Comparison of ENCODE assay signal across 17 cellular contexts in genomic region chr1:161886589-161886988, GRCh38.
DNase-seq lines count a peak whose midpoint lies in the region; ATAC-seq, FAIRE-seq and TF ChIP-seq lines count a peak whose summit lies in the region.
"Had no signal": no experiment of that assay in that cellular context is flagged by ENCODE, and none has a peak within 500 bp of the region (broad histone marks: within the 10 kb centered on the region; RNA-seq: fewer than 3 reads in every experiment).

No MANE protein-coding gene starts in this region.

- no peak for TF ChIP-seq EP300 in H1 (IDR thresholded peaks at IDR 0.05; ENCODE audit: borderline replicate concordance in 1 of 2, low read depth in 2 of 2, low read length in 2 of 2)

- no peaks in the 10 kb centered on the region for H3K79me2 ChIP-seq in H1 (ENCODE audit: control insufficient read depth in 1 of 2, insufficient read depth in 2 of 2, low read length in 2 of 2)

- no peak overlapping the region for H3K4me2 ChIP-seq in H1 (ENCODE audit: insufficient read depth in 1 of 2, low read depth in 2 of 2, low read length in 2 of 2)

- H3K4me3 ChIP-seq in H1 (ENCODE audit: extremely low read depth in 1 of 4, insufficient read depth in 2 of 4, low read depth in 3 of 4, low read length in 4 of 4), result no peak overlapping the region
- no peak overlapping the region for H3K4me3 ChIP-seq in Peyer's patch

- no peak overlapping the region for H3K9ac ChIP-seq in H1 (replicated peaks in 1 of 4; ENCODE audit: extremely low read depth in 1 of 4, low read depth in 3 of 4, low read length in 3 of 4)

- H4K91ac ChIP-seq in H1 (replicated peaks; ENCODE audit: insufficient read length, low read length), result no peak overlapping the region

- H2BK20ac ChIP-seq in H1 (ENCODE audit: low read length), result no peak overlapping the region

- no peak overlapping the region for H2BK15ac ChIP-seq in H1 (ENCODE audit: low read length)

- ATAC-seq in GM18519 (IDR thresholded peaks at IDR 0.05; ENCODE audit: low FRiP score, unreplicated experiment), result no peak

- no peaks in the 10 kb centered on the region for H3K23me2 ChIP-seq in H1 (ENCODE audit: low read depth, low read length)

- no peak overlapping the region; the same call in 1 of the 2 replicates for H4K8ac ChIP-seq in H1 (ENCODE audit: extremely low read depth, insufficient read depth, low read length)

- DNase-seq in GM12891 (ENCODE audit: insufficient read length, low spot score), result no peak
- no peak for DNase-seq in HEK293T (ENCODE audit: extremely low spot score)
- DNase-seq in H1 (ENCODE audit: low read depth in 1 of 2, low spot score in 2 of 2), result no peak
- no peak for DNase-seq in GM20000 (ENCODE audit: low spot score)
- DNase-seq in Peyer's patch, result no peak
- DNase-seq: C1 segment of cervical spinal cord; Calu3; CD4-positive, alpha-beta memory T cell; COR-L47; DMS153; DND-41; GOT3; H7; HCEC 1CT; HFFc6 had no signal

- H3K9me3 ChIP-seq in H1 (ENCODE audit: insufficient read depth in 2 of 2, low read depth in 1 of 2, low read length in 1 of 2) (no peaks in the 10 kb centered on the region), Peyer's patch (no peaks in the 10 kb centered on the region)

- CTCF ChIA-PET in HEK293T (lab: Yijun Ruan, JAX) (no interaction called here), H1 (lab: Charles Lee; ENCODE audit: partially characterized antibody) (interaction anchor here (0.6 to 1.4 kb wide), 3 partner anchors 18 to 340 kb away, joined by 3 to 6 read pairs (median 5); no protein-coding TSS in a partner anchor)

- no peak for TF ChIP-seq RAD21 in H1 (IDR thresholded peaks at IDR 0.05 in 1 of 2, conservative IDR thresholded peaks at IDR 0.05 in 1 of 2; ENCODE audit: low read depth in 2 of 2, low read length in 2 of 2)

- H2AK5ac ChIP-seq in H1 (ENCODE audit: low read depth, low read length), result no peak overlapping the region

- no peak overlapping the region for H2AFZ ChIP-seq in H1 (ENCODE audit: low read length)

- H3K18ac ChIP-seq in H1 (ENCODE audit: extremely low read depth, low read length), result no peak overlapping the region

- peak; percentile 13 for FAIRE-seq in GM12891 (lab: Jason Lieb, UNC)
- peak; percentile 19 for FAIRE-seq in H1 (lab: Jason Lieb, UNC)
- FAIRE-seq: G401.6 had no signal

- POLR2A ChIA-PET in HEK293T (lab: Yijun Ruan, JAX) (no interaction called here), H1 (lab: Charles Lee; ENCODE audit: partially characterized antibody) (no interaction called here)

- H3K14ac ChIP-seq in H1 (ENCODE audit: insufficient read length), result no peak overlapping the region

- 95% methylated on average over 5 of the region's 5 CpGs; no CpG with 5 or more reads in 1 of the 2 experiments for WGBS in H1 (ENCODE audit: extremely low coverage in 1 of 2, insufficient coverage in 1 of 2, insufficient read length in 1 of 2, insufficient replicate concordance in 2 of 2, low coverage in 1 of 2, low lambda C conversion rate in 2 of 2, missing lambda C conversion rate in 1 of 2), 2 experiments

- no peak overlapping the region for H2BK120ac ChIP-seq in H1 (replicated peaks; ENCODE audit: low read depth, low read length)

- no peaks in the 10 kb centered on the region for H3K4me1 ChIP-seq in H1 (replicated peaks in 1 of 4; ENCODE audit: control insufficient read depth in 3 of 4, insufficient read depth in 4 of 4, low read length in 3 of 4)
- H3K4me1 ChIP-seq in Peyer's patch, result no peaks in the 10 kb centered on the region

- H2BK5ac ChIP-seq in H1 (ENCODE audit: low read depth, low read length), result no peak overlapping the region

- TF ChIP-seq CTCF in H1 (IDR thresholded peaks at IDR 0.05; ENCODE audit: control extremely low read depth in 1 of 3, insufficient read depth in 1 of 3, low read depth in 1 of 3, low read length in 3 of 3), result no peak
- no peak for TF ChIP-seq CTCF in GM20000 (IDR thresholded peaks at IDR 0.05; ENCODE audit: extremely low read depth, missing control alignments)
- no peak for TF ChIP-seq CTCF in Peyer's patch (IDR thresholded peaks at IDR 0.05)

- peaks cover 0 to 3% of the 10 kb centered on the region in 2 experiments for H4K20me1 ChIP-seq in H1 (replicated peaks in 1 of 2; ENCODE audit: control insufficient read depth in 1 of 2, insufficient read depth in 2 of 2, low read length in 2 of 2)

- no peak overlapping the region for H3K23ac ChIP-seq in H1 (ENCODE audit: insufficient read length)

- H3K36me3 ChIP-seq in H1 (ENCODE audit: control insufficient read depth in 2 of 4, insufficient read depth in 4 of 4, low read length in 3 of 4) (no peaks in the 10 kb centered on the region; a peak in 1 of 8 replicates), Peyer's patch (peaks cover 0 to 14% (median 0%) of the 10 kb centered on the region in 3 donors)

- H3K27ac ChIP-seq in H1 (ENCODE audit: low read depth, low read length) (no peak overlapping the region), Peyer's patch (no peak overlapping the region)

- TF ChIP-seq POLR2A in GM12891 (IDR thresholded peaks at IDR 0.05; ENCODE audit: low read depth, low read length), result no peak
- TF ChIP-seq POLR2A in H1 (IDR thresholded peaks at IDR 0.05; ENCODE audit: control extremely low read depth in 1 of 2, low read depth in 2 of 2, low read length in 2 of 2), result no peak
- no peak for TF ChIP-seq POLR2A in Peyer's patch (IDR thresholded peaks at IDR 0.05)

- H4K5ac ChIP-seq in H1 (ENCODE audit: insufficient read length, low read depth, low read length), result no peak overlapping the region

- H3K79me1 ChIP-seq in H1 (ENCODE audit: low read depth, low read length), result no peaks in the 10 kb centered on the region

- peak overlapping the region; percentile 21 for H3K4ac ChIP-seq in H1 (replicated peaks; ENCODE audit: insufficient read length, low read depth, low read length)

- no peaks in the 10 kb centered on the region for H3K27me3 ChIP-seq in H1 (replicated peaks in 1 of 4; ENCODE audit: control insufficient read depth in 3 of 4, extremely low read depth in 1 of 4, insufficient read depth in 3 of 4, low read length in 3 of 4)
- no peaks in the 10 kb centered on the region for H3K27me3 ChIP-seq in Peyer's patch

- H2BK12ac ChIP-seq in H1 (ENCODE audit: low read depth, low read length), result no peak overlapping the region

- H3K56ac ChIP-seq in H1 (replicated peaks; ENCODE audit: insufficient read length, low read depth, low read length), result no peak overlapping the region

TF ChIP-seq in GM12891, 5 proteins besides CTCF, POLR2A, EP300 and RAD21:
- TF ChIP-seq PAX5 (IDR thresholded peaks at IDR 0.05; ENCODE audit: insufficient read depth, low read length, severe bottlenecking), result no peak

TF ChIP-seq in HEK293T, 16 proteins besides CTCF, POLR2A, EP300 and RAD21:
- peak; percentile 40 for TF ChIP-seq PKNOX1 (IDR thresholded peaks at IDR 0.05)
- no peak for TF ChIP-seq L3MBTL2 (conservative IDR thresholded peaks at IDR 0.05)
- TF ChIP-seq SP1 (IDR thresholded peaks at IDR 0.05), result no peak

TF ChIP-seq in H1, 55 proteins besides CTCF, POLR2A, EP300 and RAD21:
- TF ChIP-seq GABPA (IDR thresholded peaks at IDR 0.05; ENCODE audit: borderline replicate concordance, insufficient read depth, low read length) (no peak), GTF2F1 (IDR thresholded peaks at IDR 0.05; ENCODE audit: borderline replicate concordance, low read depth, low read length) (no peak), BCL11A (IDR thresholded peaks at IDR 0.05; ENCODE audit: low read depth in 2 of 2, low read length in 2 of 2) (no peak), HDAC6 (IDR thresholded peaks at IDR 0.05; ENCODE audit: low read depth, low read length) (no peak), ATF3 (IDR thresholded peaks at IDR 0.05; ENCODE audit: insufficient read depth, low read depth, low read length) (no peak), CEBPB (IDR thresholded peaks at IDR 0.05; ENCODE audit: low read depth, low read length) (no peak), POLR2AphosphoS5 (IDR thresholded peaks at IDR 0.05; ENCODE audit: low read depth, low read length) (no peak), CBX5 (IDR thresholded peaks at IDR 0.05; ENCODE audit: low read depth, low read length) (no peak), CREB1 (IDR thresholded peaks at IDR 0.05) (no peak), BRCA1 (IDR thresholded peaks at IDR 0.05; ENCODE audit: low read depth, low read length) (no peak), USF2 (IDR thresholded peaks at IDR 0.05; ENCODE audit: low read length) (no peak), ZNF274 (IDR thresholded peaks at IDR 0.05; ENCODE audit: borderline replicate concordance, extremely low read depth, low read length) (no peak), MAFK (IDR thresholded peaks at IDR 0.05; ENCODE audit: low read depth, low read length) (no peak)
